Comparison of ENCODE assay signal across 37 cellular contexts in the genomic region with DNA sequence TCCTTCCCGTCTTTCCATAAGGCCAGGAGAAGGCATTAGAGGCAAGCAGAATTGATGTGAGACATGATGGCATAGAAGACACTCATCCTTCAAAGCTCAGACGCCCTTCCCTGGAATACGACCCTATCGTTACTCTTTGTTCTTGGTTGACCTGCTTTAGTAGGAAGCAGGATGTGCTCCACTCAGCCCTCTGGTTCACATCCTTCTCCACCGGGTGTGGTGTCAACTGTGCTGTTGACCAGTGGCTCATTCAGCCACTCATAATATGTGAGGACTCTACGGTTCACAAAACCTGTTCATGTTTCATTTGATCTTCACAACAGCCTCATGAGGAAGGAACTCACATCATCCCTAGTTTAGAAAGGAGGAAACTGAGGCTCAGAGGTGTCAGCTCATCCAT. TPM values are rescaled to one million over a fixed set of nuclear protein-coding genes. Genes with fewer than 3 reads are reported as not detected.
"Had no signal": no experiment of that assay in that cellular context is flagged by ENCODE, and none has a peak within 500 bp of the region (broad histone marks: within the 10 kb centered on the region; RNA-seq: fewer than 3 reads in every experiment).

No MANE protein-coding gene starts in this region.

- H3K4me1 Mint-ChIP-seq: activated B cell treated with CpG ODN at 0.5 μM for 24 hours; activated naive CD4-positive, alpha-beta T cell treated with anti-CD3 and anti-CD28 coated beads, Interleukin-2, amount 10 ng/mL, durations not matched to agents 7 days and 5 days; activated naive CD8-positive, alpha-beta T cell treated with anti-CD3 and anti-CD28 coated beads, Interleukin-2, amount 10 ng/mL, durations not matched to agents 7 days and 5 days; brain; T-helper 17 cell had no signal

- H3K9me3 ChIP-seq: ascending aorta, breast epithelium, esophagus squamous epithelium, gastroesophageal sphincter had no signal

- H3K27me3 Mint-ChIP-seq: dendritic cell treated with granulocyte-macrophage colony-stimulating factor and Interleukin-4, amounts not matched to agents 40 ng/mL and 50 ng/mL, for 4 days had no signal

- H3K36me3 ChIP-seq: ascending aorta, breast epithelium, cardiac muscle cell, esophagus squamous epithelium, gastroesophageal sphincter, WERI-Rb-1 had no signal

- H3K27ac Mint-ChIP-seq: activated B cell treated with CpG ODN at 0.5 μM for 24 hours; activated CD8-positive, alpha-beta T cell treated with anti-CD3 and anti-CD28 coated beads for 36 hours; activated naive CD4-positive, alpha-beta T cell treated with anti-CD3 and anti-CD28 coated beads, Interleukin-2, amount 10 ng/mL, durations not matched to agents 7 days and 5 days; activated naive CD4-positive, alpha-beta T cell treated with anti-CD3 and anti-CD28 coated beads, Interleukin-2, amount 50 U/mL, for 72 hours; activated naive CD8-positive, alpha-beta T cell treated with anti-CD3 and anti-CD28 coated beads, Interleukin-2, amount 10 ng/mL, durations not matched to agents 7 days and 5 days; activated T-cell treated with anti-CD3 and anti-CD28 coated beads, Interleukin-2, amount 50 U/mL, for 24 hours; activated T-cell treated with anti-CD3 and anti-CD28 coated beads, Interleukin-2, amount 50 U/mL, for 72 hours; brain; dendritic cell treated with granulocyte-macrophage colony-stimulating factor and Interleukin-4, amounts not matched to agents 40 ng/mL and 50 ng/mL, for 4 days; effector memory CD8-positive, alpha-beta T cell; T-helper 17 cell; T-helper 2 cell treated with Interferon-gamma antibody and Interleukin-4, amounts not matched to agents 5 μg/mL and 100 μg/mL, for 36 hours had no signal

- H3K27me3 ChIP-seq: ascending aorta, breast epithelium, cardiac muscle cell, esophagus squamous epithelium had no signal

- FAIRE-seq: endometrium, endothelial cell of umbilical vein had no signal

- H3K27ac ChIP-seq: ascending aorta, breast epithelium, cardiac muscle cell, coronary artery, dorsolateral prefrontal cortex, epithelial cell of prostate, esophagus squamous epithelium, gastroesophageal sphincter, WERI-Rb-1 had no signal

- H3K36me3 Mint-ChIP-seq: activated naive CD4-positive, alpha-beta T cell treated with anti-CD3 and anti-CD28 coated beads, Interleukin-2, amount 10 ng/mL, durations not matched to agents 7 days and 5 days; activated naive CD4-positive, alpha-beta T cell treated with anti-CD3 and anti-CD28 coated beads, Interleukin-2, amount 50 U/mL, for 72 hours; activated naive CD8-positive, alpha-beta T cell treated with anti-CD3 and anti-CD28 coated beads, Interleukin-2, amount 10 ng/mL, durations not matched to agents 7 days and 5 days; brain had no signal

- DNase-seq: activated B cell treated with CpG ODN at 0.5 μM for 24 hours; activated CD4-positive, alpha-beta T cell treated with anti-CD3 and anti-CD28 coated beads for 48 hours; activated CD4-positive, alpha-beta T cell treated with anti-CD3 and anti-CD28 coated beads, Interleukin-2, amount 50 U/mL, for 1 hour; activated CD4-positive, alpha-beta T cell treated with anti-CD3 and anti-CD28 coated beads, Interleukin-2, amount 50 U/mL, for 48 hours; activated CD8-positive, alpha-beta memory T cell treated with anti-CD3 and anti-CD28 coated beads for 24 hours; activated CD8-positive, alpha-beta memory T cell treated with anti-CD3 and anti-CD28 coated beads, Interleukin-2, amount 50 U/mL, for 4 hours; activated CD8-positive, alpha-beta T cell treated with anti-CD3 and anti-CD28 coated beads for 36 hours; activated gamma-delta T cell; activated naive CD4-positive, alpha-beta T cell; activated naive CD4-positive, alpha-beta T cell treated with anti-CD3 and anti-CD28 coated beads, Interleukin-2, amount 10 ng/mL, durations not matched to agents 7 days and 5 days; activated naive CD8-positive, alpha-beta T cell treated with anti-CD3 and anti-CD28 coated beads, Interleukin-2, amount 10 ng/mL, durations not matched to agents 7 days and 5 days; activated T-cell treated with anti-CD3 and anti-CD28 coated beads for 4 hours; activated T-cell treated with anti-CD3 and anti-CD28 coated beads, Interleukin-2, amount 50 U/mL, for 24 hours; activated T-cell treated with anti-CD3 and anti-CD28 coated beads, Interleukin-2, amount 50 U/mL, for 72 hours; central memory CD4-positive, alpha-beta T cell; dorsolateral prefrontal cortex; effector CD4-positive, alpha-beta T cell; effector memory CD8-positive, alpha-beta T cell; esophagus squamous epithelium; foreskin melanocyte; T-helper 1 cell; T-helper 17 cell; T1000; WERI-Rb-1 had no signal

- H3K4me1 ChIP-seq: ascending aorta, breast epithelium, gastroesophageal sphincter had no signal

- ATAC-seq: activated CD4-positive, CD25-positive, alpha-beta regulatory T cell treated with anti-CD3 and anti-CD28 coated beads, Interleukin-2, amount 50 U/mL, for 24 hours; activated CD8-positive, alpha-beta T cell treated with anti-CD3 and anti-CD28 coated beads for 36 hours; activated naive CD4-positive, alpha-beta T cell treated with anti-CD3 and anti-CD28 coated beads, Interleukin-2, amount 50 U/mL, for 72 hours; activated T-cell treated with anti-CD3 and anti-CD28 coated beads, Interleukin-2, amount 50 U/mL, for 72 hours; effector memory CD8-positive, alpha-beta T cell; gastroesophageal sphincter; T-helper 17 cell had no signal

- H3K4me3 ChIP-seq: ascending aorta, breast epithelium, cardiac muscle cell, coronary artery, dorsolateral prefrontal cortex, esophagus squamous epithelium, gastroesophageal sphincter had no signal

- H3K9me3 Mint-ChIP-seq: activated B cell treated with CpG ODN at 0.5 μM for 24 hours; activated CD8-positive, alpha-beta T cell treated with anti-CD3 and anti-CD28 coated beads for 36 hours; activated naive CD4-positive, alpha-beta T cell treated with anti-CD3 and anti-CD28 coated beads, Interleukin-2, amount 10 ng/mL, durations not matched to agents 7 days and 5 days; activated naive CD4-positive, alpha-beta T cell treated with anti-CD3 and anti-CD28 coated beads, Interleukin-2, amount 50 U/mL, for 72 hours; activated naive CD8-positive, alpha-beta T cell treated with anti-CD3 and anti-CD28 coated beads, Interleukin-2, amount 10 ng/mL, durations not matched to agents 7 days and 5 days; activated T-cell treated with anti-CD3 and anti-CD28 coated beads, Interleukin-2, amount 50 U/mL, for 24 hours; activated T-cell treated with anti-CD3 and anti-CD28 coated beads, Interleukin-2, amount 50 U/mL, for 72 hours; dendritic cell treated with granulocyte-macrophage colony-stimulating factor and Interleukin-4, amounts not matched to agents 40 ng/mL and 50 ng/mL, for 4 days; effector memory CD8-positive, alpha-beta T cell; T-helper 2 cell treated with Interferon-gamma antibody and Interleukin-4, amounts not matched to agents 5 μg/mL and 100 μg/mL, for 36 hours had no signal

- H3K4me3 Mint-ChIP-seq: activated B cell treated with CpG ODN at 0.5 μM for 24 hours; activated CD8-positive, alpha-beta T cell treated with anti-CD3 and anti-CD28 coated beads for 36 hours; activated naive CD4-positive, alpha-beta T cell treated with anti-CD3 and anti-CD28 coated beads, Interleukin-2, amount 10 ng/mL, durations not matched to agents 7 days and 5 days; activated naive CD8-positive, alpha-beta T cell treated with anti-CD3 and anti-CD28 coated beads, Interleukin-2, amount 10 ng/mL, durations not matched to agents 7 days and 5 days; activated T-cell treated with anti-CD3 and anti-CD28 coated beads, Interleukin-2, amount 50 U/mL, for 24 hours; activated T-cell treated with anti-CD3 and anti-CD28 coated beads, Interleukin-2, amount 50 U/mL, for 72 hours; brain; dendritic cell treated with granulocyte-macrophage colony-stimulating factor and Interleukin-4, amounts not matched to agents 40 ng/mL and 50 ng/mL, for 4 days; effector memory CD8-positive, alpha-beta T cell; T-helper 17 cell; T-helper 2 cell treated with Interferon-gamma antibody and Interleukin-4, amounts not matched to agents 5 μg/mL and 100 μg/mL, for 36 hours had no signal

RNA-seq across cellular contexts. Expression of gene ADRA2A, which starts 47.1 kb away (rescaled TPM):
- total RNA-seq: activated B cell treated with CpG ODN at 0.5 μM for 24 hours; activated naive CD4-positive, alpha-beta T cell treated with anti-CD3 and anti-CD28 coated beads, Interleukin-2, amount 50 U/mL, for 72 hours; activated naive CD8-positive, alpha-beta T cell treated with anti-CD3 and anti-CD28 coated beads, Interleukin-2, amount 10 ng/mL, durations not matched to agents 7 days and 5 days; endothelial cell of umbilical vein had no signal
- polyA plus RNA-seq: cardiac muscle cell had no signal
